ENCODE assay signal across 27 cellular contexts in the genomic region with DNA sequence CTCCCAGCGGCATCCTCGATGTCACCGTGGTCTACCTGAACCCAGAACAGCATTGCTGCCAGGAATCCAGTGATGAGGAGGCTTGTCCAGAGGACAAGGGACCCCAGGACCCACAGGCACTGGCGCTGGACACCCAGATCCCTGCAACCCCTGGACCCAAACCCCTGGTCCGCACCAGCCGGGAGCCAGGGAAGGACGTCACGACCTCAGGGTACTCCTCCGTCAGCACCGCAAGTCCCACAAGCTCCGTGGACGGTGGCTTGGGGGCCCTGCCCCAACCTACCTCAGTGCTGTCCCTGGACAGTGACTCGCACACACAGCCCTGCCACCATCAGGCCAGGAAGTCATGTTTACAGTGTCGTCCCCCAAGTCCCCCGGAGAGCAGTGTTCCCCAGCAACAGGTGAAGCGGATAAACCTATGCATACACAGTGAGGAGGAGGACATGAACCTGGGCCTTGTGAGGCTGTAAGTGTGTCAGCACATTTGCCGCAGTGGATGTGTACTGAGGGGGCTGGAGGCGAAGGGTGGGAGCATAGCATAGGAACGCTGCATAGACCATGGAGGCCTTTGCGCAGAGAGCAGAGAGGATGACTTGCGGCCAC. TPM values are rescaled to one million over a fixed set of nuclear protein-coding genes. Genes with fewer than 3 reads are reported as not detected.
"Had no signal": no experiment of that assay in that cellular context is flagged by ENCODE, and none has a peak within 500 bp of the region (broad histone marks: within the 10 kb centered on the region; RNA-seq: fewer than 3 reads in every experiment).

No MANE protein-coding gene starts in this region.

- H3K4me3 Mint-ChIP-seq: activated naive CD8-positive, alpha-beta T cell; activated T-cell treated with anti-CD3 and anti-CD28 coated beads, Interleukin-2, amount 50 U/mL, for 4 hours; activated T-helper 17 cell treated with anti-CD3 and anti-CD28 coated beads, Interleukin-2, amount 50 U/mL, for 72 hours; immature natural killer cell; mesothelial cell of epicardium; T-helper 1 cell treated with Interleukin-12 subunit alpha and Interleukin-12 subunit beta and Interleukin-4 antibody, amounts not matched to agents 30 μg/mL and 1 μg/mL, for 36 hours had no signal

- H3K27ac ChIP-seq: adrenal gland, body of pancreas, gastroesophageal sphincter, right lobe of liver, testis, VCaP had no signal

- ATAC-seq: activated T-cell treated with anti-CD3 and anti-CD28 coated beads, Interleukin-2, amount 50 U/mL, for 4 hours; activated T-helper 17 cell treated with anti-CD3 and anti-CD28 coated beads, Interleukin-2, amount 50 U/mL, for 72 hours; body of pancreas; gastroesophageal sphincter; left colon; right lobe of liver; stimulated activated naive CD8-positive, alpha-beta T cell treated with anti-CD3 and anti-CD28 coated beads, Interleukin-15, Interleukin-2, amounts not matched to agents 100 U/mL and 50 U/mL, for 24 hours had no signal

- H3K9me3 Mint-ChIP-seq: activated T-cell treated with anti-CD3 and anti-CD28 coated beads, Interleukin-2, amount 50 U/mL, for 4 hours; activated T-helper 17 cell treated with anti-CD3 and anti-CD28 coated beads, Interleukin-2, amount 50 U/mL, for 72 hours; immature natural killer cell; mesothelial cell of epicardium; naive B cell; T-helper 1 cell treated with Interleukin-12 subunit alpha and Interleukin-12 subunit beta and Interleukin-4 antibody, amounts not matched to agents 30 μg/mL and 1 μg/mL, for 36 hours had no signal

- DNase-seq: activated CD4-positive, alpha-beta T cell treated with anti-CD3 and anti-CD28 coated beads for 4 hours; activated CD4-positive, alpha-beta T cell treated with anti-CD3 and anti-CD28 coated beads, Interleukin-2, amount 50 U/mL, for 4 hours; activated T-cell treated with anti-CD3 and anti-CD28 coated beads, Interleukin-2, amount 50 U/mL, for 4 hours; adrenal gland; aorta; body of pancreas; effector CD8-positive, alpha-beta T cell; head of caudate nucleus; hippocampal formation; immature natural killer cell; kidney; left colon; mammary epithelial cell; naive B cell; right lobe of liver; stimulated activated CD4-positive, alpha-beta T cell treated with anti-CD3 and anti-CD28 coated beads, Interleukin-2, amount 100 ng/mL, for 48 hours; stimulated activated naive CD8-positive, alpha-beta T cell treated with anti-CD3 and anti-CD28 coated beads, Interleukin-15, Interleukin-2, amounts not matched to agents 100 U/mL and 50 U/mL, for 24 hours; T-helper 9 cell; testis; trophoblast cell had no signal

- H3K27me3 Mint-ChIP-seq: activated naive CD8-positive, alpha-beta T cell; activated T-helper 17 cell treated with anti-CD3 and anti-CD28 coated beads, Interleukin-2, amount 50 U/mL, for 72 hours; naive B cell; progenitor cell of endocrine pancreas had no signal

- H3K27ac Mint-ChIP-seq: activated naive CD8-positive, alpha-beta T cell; activated T-helper 17 cell treated with anti-CD3 and anti-CD28 coated beads, Interleukin-2, amount 50 U/mL, for 72 hours; immature natural killer cell; mesothelial cell of epicardium; progenitor cell of endocrine pancreas; T-helper 1 cell treated with Interleukin-12 subunit alpha and Interleukin-12 subunit beta and Interleukin-4 antibody, amounts not matched to agents 30 μg/mL and 1 μg/mL, for 36 hours had no signal

RNA-seq across cellular contexts. Expression of gene TEDC2, which starts 3.3 kb away (rescaled TPM):
- total RNA-seq: body of pancreas had no signal

RNA-seq across cellular contexts. Expression of gene NTN3, which starts 14.4 kb away (rescaled TPM):
- total RNA-seq: activated T-cell treated with anti-CD3 and anti-CD28 coated beads, Interleukin-2, amount 50 U/mL, for 4 hours; body of pancreas; gastroesophageal sphincter; left colon had no signal
